15 cellular contexts compared by ENCODE assay signal in the genomic region with DNA sequence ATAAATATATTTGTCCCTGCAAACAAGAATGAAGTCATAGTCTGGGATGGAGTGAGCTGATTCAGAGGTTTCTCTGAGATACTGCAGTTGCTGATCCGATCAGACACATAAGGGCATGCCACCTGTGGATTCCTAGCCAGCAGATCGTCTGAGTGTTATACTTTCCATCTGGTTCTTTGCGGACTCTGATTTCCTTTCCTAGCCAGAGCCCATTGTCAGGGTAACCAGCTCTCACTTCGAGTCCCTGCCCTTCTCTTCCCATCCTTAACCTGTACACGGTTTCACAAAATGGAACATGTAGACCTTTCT.
"Had no signal": no experiment of that assay in that cellular context is flagged by ENCODE, and none has a peak within 500 bp of the region (broad histone marks: within the 10 kb centered on the region; RNA-seq: fewer than 3 reads in every experiment).

No MANE protein-coding gene starts in this region.

- H3K4me1 ChIP-seq: adrenal gland, esophagus muscularis mucosa, foreskin keratinocyte, left lung, stomach had no signal

- H3K27ac Mint-ChIP-seq: activated B cell treated with CpG ODN at 0.5 μM for 24 hours; activated CD4-positive, alpha-beta T cell treated with anti-CD3 and anti-CD28 coated beads, Interleukin-2, amount 10 ng/mL, durations not matched to agents 24 days and 14 days; activated naive CD4-positive, alpha-beta T cell treated with anti-CD3 and anti-CD28 coated beads, Interleukin-2, amount 10 ng/mL, durations not matched to agents 7 days and 5 days; activated T-helper 2 cell treated with anti-CD3 and anti-CD28 coated beads, Interferon-gamma antibody, Interleukin-2, Interleukin-4, amounts not matched to agents 10 μg/mL and 5 μg/mL and 100 μg/mL, durations not matched to agents 14 hours and 24 hours and 36 hours; nephron had no signal

- DNase-seq: activated B cell treated with CpG ODN at 0.5 μM for 24 hours; activated naive CD4-positive, alpha-beta T cell treated with anti-CD3 and anti-CD28 coated beads, Interleukin-2, amount 10 ng/mL, durations not matched to agents 7 days and 5 days; adrenal gland; islet precursor cell; left lung; stimulated activated CD4-positive, alpha-beta T cell treated with anti-CD3 and anti-CD28 coated beads, Interleukin-4, amount 100 ng/mL, for 24 hours; stomach; T-helper 1 cell had no signal

- FAIRE-seq: endometrium had no signal

- H3K4me1 Mint-ChIP-seq: activated B cell treated with CpG ODN at 0.5 μM for 24 hours had no signal

- H3K4me3 ChIP-seq: adrenal gland, esophagus muscularis mucosa, left lung, stomach, thoracic aorta had no signal

- H3K27me3 Mint-ChIP-seq: activated CD4-positive, alpha-beta T cell treated with anti-CD3 and anti-CD28 coated beads, Interleukin-2, amount 10 ng/mL, durations not matched to agents 24 days and 14 days had no signal

- H3K27me3 ChIP-seq: adrenal gland, esophagus muscularis mucosa, foreskin keratinocyte, left lung, stomach had no signal

- H3K36me3 ChIP-seq: adrenal gland, esophagus muscularis mucosa, left lung, stomach, thoracic aorta had no signal

- H3K36me3 Mint-ChIP-seq: activated naive CD4-positive, alpha-beta T cell treated with anti-CD3 and anti-CD28 coated beads, Interleukin-2, amount 10 ng/mL, durations not matched to agents 7 days and 5 days had no signal

- H3K9me3 Mint-ChIP-seq: activated B cell treated with CpG ODN at 0.5 μM for 24 hours; activated T-helper 2 cell treated with anti-CD3 and anti-CD28 coated beads, Interferon-gamma antibody, Interleukin-2, Interleukin-4, amounts not matched to agents 10 μg/mL and 5 μg/mL and 100 μg/mL, durations not matched to agents 14 hours and 24 hours and 36 hours; nephron had no signal

- H3K27ac ChIP-seq: adrenal gland, esophagus muscularis mucosa, foreskin keratinocyte, left lung, stomach, thoracic aorta had no signal

- ATAC-seq: left lung had no signal

- H3K9me3 ChIP-seq: adrenal gland, esophagus muscularis mucosa, left lung, stomach, thoracic aorta had no signal

- H3K4me3 Mint-ChIP-seq: activated B cell treated with CpG ODN at 0.5 μM for 24 hours; activated CD4-positive, alpha-beta T cell treated with anti-CD3 and anti-CD28 coated beads, Interleukin-2, amount 10 ng/mL, durations not matched to agents 24 days and 14 days; activated naive CD4-positive, alpha-beta T cell treated with anti-CD3 and anti-CD28 coated beads, Interleukin-2, amount 10 ng/mL, durations not matched to agents 7 days and 5 days; nephron had no signal
